Comparison of ENCODE assay signal across 7 cellular contexts in genomic region chr1:100188617-100189016, GRCh38. TPM values are rescaled to one million over a fixed set of nuclear protein-coding genes. Genes with fewer than 3 reads are reported as not detected.
DNase-seq lines count a peak whose midpoint lies in the region; ATAC-seq and TF ChIP-seq lines count a peak whose summit lies in the region.

No MANE protein-coding gene starts in this region.

- peak overlapping the region; percentile 77 to 82 (median 80) for H3K27ac ChIP-seq in gastrocnemius medialis

- no peak for TF ChIP-seq POLR2A in gastrocnemius medialis (IDR thresholded peaks at IDR 0.05)

- H3K36me3 ChIP-seq in gastrocnemius medialis, result no peaks in the 10 kb centered on the region

- no peaks in the 10 kb centered on the region for H3K9me3 ChIP-seq in gastrocnemius medialis

- H3K27me3 ChIP-seq in gastrocnemius medialis, result no peaks in the 10 kb centered on the region

- H3K4me1 ChIP-seq in gastrocnemius medialis, result peaks cover 9 to 16% of the 10 kb centered on the region in 2 donors

- DNase-seq in NCI-H2081 (lab: John Stamatoyannopoulos, UW) (peak; percentile 43 to 73), epidermal melanocyte (ENCODE audit: insufficient read length, low spot score) (peak; percentile 84), gastrocnemius medialis (peak; percentile 15 to 44), ureter (ENCODE audit: low spot score) (no peak), SIG-M5 treated with dmso at 0.1 percent for 504 hours (lab: John Stamatoyannopoulos, UW; ENCODE audit: unreplicated experiment) (no peak)

- in situ Hi-C loops in gastrocnemius medialis (cut with MboI; ENCODE audit: low sequenced_read_pairs in 4 of 4), result no loop called here

- H3K4me3 ChIP-seq in gastrocnemius medialis, result peak overlapping the region; percentile 4 to 23 (median 18)

- ATAC-seq in GM19397 (IDR thresholded peaks at IDR 0.05; ENCODE audit: unreplicated experiment), result peak; percentile 52
- ATAC-seq in gastrocnemius medialis, result peak; percentile 83 to 88
- ATAC-seq in HG03571 (IDR thresholded peaks at IDR 0.05; ENCODE audit: unreplicated experiment), result no peak

- intact Hi-C loops in gastrocnemius medialis (cut with DNase I; ENCODE audit: low total_unique reads), result no loop called here

- TF ChIP-seq CTCF in gastrocnemius medialis (IDR thresholded peaks at IDR 0.05 in 4 of 5, conservative IDR thresholded peaks at IDR 0.05 in 1 of 5), result no peak

RNA-seq across cellular contexts. Expression of gene LRRC39, which starts 10.6 kb away (rescaled TPM):
- total RNA-seq in gastrocnemius medialis (10 to 100 TPM; 23.4 to 73.2 (median 42.1) TPM), ureter (1.8 TPM)

RNA-seq across cellular contexts. Expression of gene TRMT13, which starts 55.7 kb away (rescaled TPM):
- 10 to 100 TPM in 3 of 4 donors, 1 to 10 TPM in 1; 5.5 to 22.6 (median 10.6) TPM for total RNA-seq in gastrocnemius medialis
- total RNA-seq in ureter, result 29.9 TPM

RNA-seq across cellular contexts. Expression of gene SASS6, which starts 55.9 kb away (rescaled TPM):
- 1 to 10 TPM in 3 of 4 donors, under 1 TPM in 1; 0.71 to 4.2 (median 1.6) TPM for total RNA-seq in gastrocnemius medialis
- 2.4 TPM for total RNA-seq in ureter

Comparison
In these comparisons a context has a peak if more than half of its experiments do, and no peak if none do; other contexts are left out.
1. DNase-seq: peak in NCI-H2081 (2 of 2), epidermal melanocyte (single experiment) and gastrocnemius medialis (2 of 2); none in ureter (single experiment) and SIG-M5 treated with dmso at 0.1 percent for 504 hours (single experiment).